10 cellular contexts compared by ENCODE assay signal in genomic region chr12:107684029-107684790, GRCh38. TPM values are rescaled to one million over a fixed set of nuclear protein-coding genes. Genes with fewer than 3 reads are reported as not detected.
DNase-seq lines count a peak whose midpoint lies in the region; TF ChIP-seq lines count a peak whose summit lies in the region.
"Had no signal": no experiment of that assay in that cellular context is flagged by ENCODE, and none has a peak within 500 bp of the region (broad histone marks: within the 10 kb centered on the region; RNA-seq: fewer than 3 reads in every experiment).

No MANE protein-coding gene starts in this region.

- H3K9me2 ChIP-seq in OCI-LY1 (ENCODE audit: low read depth, low read length), result no peaks in the 10 kb centered on the region

- peaks cover 5% of the 10 kb centered on the region for H3K79me2 ChIP-seq in OCI-LY1 (ENCODE audit: insufficient read depth, low read length)

- H3K4me1 ChIP-seq in OCI-LY1 (ENCODE audit: insufficient read depth, low read length, severe bottlenecking), result peaks cover 17% of the 10 kb centered on the region
- no peaks in the 10 kb centered on the region for H3K4me1 ChIP-seq in endodermal cell (ENCODE audit: control insufficient read depth, insufficient read depth, low read length)

- H3K4me1 Mint-ChIP-seq in T-helper 2 cell treated with Interferon-gamma antibody and Interleukin-4, amounts not matched to agents 5 μg/mL and 100 μg/mL, for 36 hours (ENCODE audit: low read depth), result peaks cover 19% of the 10 kb centered on the region
- H3K4me1 Mint-ChIP-seq in endodermal cell, result peaks cover 19% of the 10 kb centered on the region

- H3K4me3 ChIP-seq in OCI-LY1 (ENCODE audit: low read depth, low read length, poor library complexity, severe bottlenecking), result peak overlapping the region; percentile 86
- H3K4me3 ChIP-seq in endodermal cell (ENCODE audit: low read length), result no peak overlapping the region
- no peak overlapping the region for H3K4me3 ChIP-seq in skeletal muscle cell (ENCODE audit: low read depth, low read length)

- H3K27me3 ChIP-seq in OCI-LY1 (ENCODE audit: insufficient read depth, low read length) (no peaks in the 10 kb centered on the region), endodermal cell (ENCODE audit: control insufficient read depth, insufficient read depth, low read length, poor library complexity, severe bottlenecking) (no peaks in the 10 kb centered on the region)
- H3K27me3 ChIP-seq: cardiac muscle cell had no signal

- peaks cover 18% of the 10 kb centered on the region for H3K36me3 Mint-ChIP-seq in T-helper 2 cell treated with Interferon-gamma antibody and Interleukin-4, amounts not matched to agents 5 μg/mL and 100 μg/mL, for 36 hours (ENCODE audit: low read depth)
- peaks cover 10% of the 10 kb centered on the region for H3K36me3 Mint-ChIP-seq in endodermal cell (ENCODE audit: low read depth)

- no peaks in the 10 kb centered on the region for H3K9me3 ChIP-seq in OCI-LY1 (ENCODE audit: low read length)
- no peaks in the 10 kb centered on the region for H3K9me3 ChIP-seq in endodermal cell (ENCODE audit: control insufficient read depth, low read length)

- no peaks in the 10 kb centered on the region for H3F3A ChIP-seq in OCI-LY1 (ENCODE audit: insufficient read depth, low read length)

- H2AFZ ChIP-seq in OCI-LY1 (ENCODE audit: low read length), result peak overlapping the region; percentile 79; the same call in 1 of the 2 replicates

- H3K4me3 Mint-ChIP-seq in T-helper 2 cell treated with Interferon-gamma antibody and Interleukin-4, amounts not matched to agents 5 μg/mL and 100 μg/mL, for 36 hours, result peak overlapping the region; percentile 96
- peak overlapping the region; percentile 95 for H3K4me3 Mint-ChIP-seq in endodermal cell

- H4K20me1 ChIP-seq in OCI-LY1 (ENCODE audit: insufficient read depth, low read length), result no peaks in the 10 kb centered on the region

- no peak overlapping the region for H3K9ac ChIP-seq in OCI-LY1 (ENCODE audit: low read length)
- H3K9ac ChIP-seq in endodermal cell (ENCODE audit: extremely low read depth, low read length, poor library complexity, severe bottlenecking), result no peak overlapping the region

- H3K36me3 ChIP-seq in OCI-LY1 (ENCODE audit: insufficient read depth, low read length) (peaks cover 9% of the 10 kb centered on the region), endodermal cell (ENCODE audit: control insufficient read depth, insufficient read depth, low read length) (peaks cover 12% of the 10 kb centered on the region)

- peak overlapping the region; percentile 98 for H3K27ac Mint-ChIP-seq in T-helper 2 cell treated with Interferon-gamma antibody and Interleukin-4, amounts not matched to agents 5 μg/mL and 100 μg/mL, for 36 hours
- H3K27ac Mint-ChIP-seq in endodermal cell, result peak overlapping the region; percentile 99

- DNase-seq in T-helper 2 cell treated with Interferon-gamma antibody and Interleukin-4, amounts not matched to agents 5 μg/mL and 100 μg/mL, for 36 hours (ENCODE audit: low spot score), result no peak
- no peak for DNase-seq in T-helper 2 cell
- no peak for DNase-seq in endodermal cell
- peak; percentile 24 for DNase-seq in skeletal muscle cell (ENCODE audit: low read depth)
- DNase-seq in germinal center (ENCODE audit: low spot score), result no peak
- no peak for DNase-seq in GM10266 (ENCODE audit: extremely low spot score)
- DNase-seq in RPMI8226, result no peak
- DNase-seq: SIG-M5 had no signal

- H3K27ac ChIP-seq in OCI-LY1 (ENCODE audit: low read depth, low read length, poor library complexity, severe bottlenecking) (no peak overlapping the region), endodermal cell (ENCODE audit: low read depth, low read length) (no peak overlapping the region)
- H3K27ac ChIP-seq: cardiac muscle cell had no signal

- no peak for TF ChIP-seq CTCF in OCI-LY1 (IDR thresholded peaks at IDR 0.05; ENCODE audit: low read length)
- TF ChIP-seq CTCF in endodermal cell (conservative IDR thresholded peaks at IDR 0.05), result no peak
- no peak for TF ChIP-seq CTCF in GM10266 (IDR thresholded peaks at IDR 0.05; ENCODE audit: control insufficient read depth, insufficient read depth, low read depth, missing control alignments)

- WGBS in endodermal cell (ENCODE audit: insufficient coverage in 1 of 2, insufficient read length in 1 of 2), 2 experiments, result 85 to 100% methylated on average over 1 to 3 of the region's 3 CpGs

- H3K4me2 ChIP-seq in OCI-LY1 (ENCODE audit: low read length), result 0 out of 2 replicates have a peak overlapping the region, but pooled peaks have one; percentile 91

- H3K9me3 Mint-ChIP-seq in T-helper 2 cell treated with Interferon-gamma antibody and Interleukin-4, amounts not matched to agents 5 μg/mL and 100 μg/mL, for 36 hours, result no peaks in the 10 kb centered on the region
- H3K9me3 Mint-ChIP-seq in endodermal cell, result peaks cover 3% of the 10 kb centered on the region

- peaks cover 7% of the 10 kb centered on the region for H3K27me3 Mint-ChIP-seq in T-helper 2 cell treated with Interferon-gamma antibody and Interleukin-4, amounts not matched to agents 5 μg/mL and 100 μg/mL, for 36 hours (ENCODE audit: low read depth)
- no peaks in the 10 kb centered on the region for H3K27me3 Mint-ChIP-seq in endodermal cell (ENCODE audit: insufficient read depth)

RNA-seq across cellular contexts. Expression of gene PWP1, which starts 1.4 kb away (rescaled TPM):
- 10 to 100 TPM; 35.7 to 37.8 TPM for total RNA-seq in endodermal cell
- polyA plus RNA-seq in endodermal cell (2013, experiment 1 of 2), result 45.9 TPM
- polyA plus RNA-seq in endodermal cell (2013, experiment 2 of 2), result 41.6 TPM
